Comparison of ENCODE assay signal across 8 cellular contexts in the genomic region with DNA sequence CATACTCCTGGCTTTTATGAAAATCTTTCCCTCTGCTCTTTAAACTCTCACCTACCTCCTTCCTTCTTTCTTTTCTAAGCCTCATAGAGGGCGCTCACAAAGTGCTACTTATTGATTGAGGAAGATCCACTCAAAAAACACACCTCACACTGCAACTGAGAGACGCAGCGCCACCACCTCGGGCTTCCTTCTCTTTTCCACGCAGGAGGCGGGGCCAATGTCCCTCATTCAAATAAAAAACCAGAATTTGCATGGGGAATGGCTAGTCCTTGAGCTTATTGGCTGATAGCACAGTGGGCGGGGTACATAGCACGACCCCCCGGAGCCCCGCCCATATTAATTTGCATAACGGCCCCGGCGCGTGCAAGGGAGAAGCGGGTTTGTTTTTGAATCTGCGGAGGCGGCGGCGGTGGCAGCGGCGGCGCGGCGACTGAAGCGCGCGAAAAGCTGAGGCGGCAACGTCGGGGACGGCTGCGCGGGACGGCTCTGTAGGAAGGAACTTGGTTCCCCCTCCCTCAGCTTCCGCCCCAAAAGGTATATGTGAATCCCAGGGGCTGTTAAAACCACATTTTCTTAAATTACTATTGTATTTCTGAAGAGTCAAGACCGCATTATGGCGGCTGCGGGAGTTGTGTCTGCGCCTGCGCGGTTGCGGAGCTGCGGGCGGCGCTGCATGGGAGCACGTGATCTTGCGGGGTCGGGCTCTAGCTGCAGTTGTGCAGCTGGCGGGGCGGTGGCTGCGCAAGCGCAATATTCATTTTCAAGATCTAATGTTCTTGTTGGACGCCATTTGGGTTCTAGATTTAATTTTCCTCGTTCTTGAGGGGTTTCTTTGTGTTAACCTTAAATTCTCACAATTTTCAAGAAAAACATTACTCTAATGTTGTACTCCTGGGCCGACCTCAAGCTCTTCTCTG. TPM values are rescaled to one million over a fixed set of nuclear protein-coding genes. Genes with fewer than 3 reads are reported as not detected.
DNase-seq lines count a peak whose midpoint lies in the region; ATAC-seq, FAIRE-seq and TF ChIP-seq lines count a peak whose summit lies in the region.

A gene with protein sequence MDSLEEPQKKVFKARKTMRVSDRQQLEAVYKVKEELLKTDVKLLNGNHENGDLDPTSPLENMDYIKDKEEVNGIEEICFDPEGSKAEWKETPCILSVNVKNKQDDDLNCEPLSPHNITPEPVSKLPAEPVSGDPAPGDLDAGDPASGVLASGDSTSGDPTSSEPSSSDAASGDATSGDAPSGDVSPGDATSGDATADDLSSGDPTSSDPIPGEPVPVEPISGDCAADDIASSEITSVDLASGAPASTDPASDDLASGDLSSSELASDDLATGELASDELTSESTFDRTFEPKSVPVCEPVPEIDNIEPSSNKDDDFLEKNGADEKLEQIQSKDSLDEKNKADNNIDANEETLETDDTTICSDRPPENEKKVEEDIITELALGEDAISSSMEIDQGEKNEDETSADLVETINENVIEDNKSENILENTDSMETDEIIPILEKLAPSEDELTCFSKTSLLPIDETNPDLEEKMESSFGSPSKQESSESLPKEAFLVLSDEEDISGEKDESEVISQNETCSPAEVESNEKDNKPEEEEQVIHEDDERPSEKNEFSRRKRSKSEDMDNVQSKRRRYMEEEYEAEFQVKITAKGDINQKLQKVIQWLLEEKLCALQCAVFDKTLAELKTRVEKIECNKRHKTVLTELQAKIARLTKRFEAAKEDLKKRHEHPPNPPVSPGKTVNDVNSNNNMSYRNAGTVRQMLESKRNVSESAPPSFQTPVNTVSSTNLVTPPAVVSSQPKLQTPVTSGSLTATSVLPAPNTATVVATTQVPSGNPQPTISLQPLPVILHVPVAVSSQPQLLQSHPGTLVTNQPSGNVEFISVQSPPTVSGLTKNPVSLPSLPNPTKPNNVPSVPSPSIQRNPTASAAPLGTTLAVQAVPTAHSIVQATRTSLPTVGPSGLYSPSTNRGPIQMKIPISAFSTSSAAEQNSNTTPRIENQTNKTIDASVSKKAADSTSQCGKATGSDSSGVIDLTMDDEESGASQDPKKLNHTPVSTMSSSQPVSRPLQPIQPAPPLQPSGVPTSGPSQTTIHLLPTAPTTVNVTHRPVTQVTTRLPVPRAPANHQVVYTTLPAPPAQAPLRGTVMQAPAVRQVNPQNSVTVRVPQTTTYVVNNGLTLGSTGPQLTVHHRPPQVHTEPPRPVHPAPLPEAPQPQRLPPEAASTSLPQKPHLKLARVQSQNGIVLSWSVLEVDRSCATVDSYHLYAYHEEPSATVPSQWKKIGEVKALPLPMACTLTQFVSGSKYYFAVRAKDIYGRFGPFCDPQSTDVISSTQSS (plus strand): TSS at position 389 of the 917 bp plus-strand sequence. CDS start 58,234 bp downstream, outside the sequence.

- H3K27ac ChIP-seq in right atrium auricular region, result peak within 1 kb of the TSS; percentile 95 to 99
- H3K27ac ChIP-seq in psoas muscle, result peak within 1 kb of the TSS; percentile 97

- H3K4me1 ChIP-seq in right atrium auricular region (peaks cover 0 to 16% of the 10 kb centered on the region in 2 donors), psoas muscle (peaks cover 5% of the 10 kb centered on the region)

- DNase-seq in NCI-H146 treated with DMSO at 0.1 percent for 48 hours (lab: John Stamatoyannopoulos, UW; ENCODE audit: unreplicated experiment) (peak; percentile 98), anterior cingulate cortex (lab: John Stamatoyannopoulos, UW) (peak; percentile 63 to 96 (median 90)), right atrium auricular region (ENCODE audit: low spot score) (peak; percentile 98), psoas muscle (peak; percentile 95 to 98), urothelium cell line (ENCODE audit: low spot score) (peak; percentile 77)

- no peak for TF ChIP-seq CTCF in GM12875 (IDR thresholded peaks at IDR 0.05; ENCODE audit: borderline replicate concordance, insufficient read depth, low read depth, low read length)
- TF ChIP-seq CTCF in right atrium auricular region (IDR thresholded peaks at IDR 0.05), result peak in 1 of 2 donors; percentile 53
- no peak for TF ChIP-seq CTCF in psoas muscle (IDR thresholded peaks at IDR 0.05)

- H3K27me3 ChIP-seq in right atrium auricular region, result no peaks in the 10 kb centered on the region
- no peaks in the 10 kb centered on the region for H3K27me3 ChIP-seq in psoas muscle (ENCODE audit: insufficient read depth in 3 of 3, low read length in 2 of 3)

- ATAC-seq in HG02798 (IDR thresholded peaks at IDR 0.05; ENCODE audit: poor library complexity, unreplicated experiment), result peak; percentile 75
- peak; percentile 96 to 98 (median 97) for ATAC-seq in psoas muscle

- no peak for FAIRE-seq in urothelium cell line (lab: Jason Lieb, UNC)

- no peaks in the 10 kb centered on the region for H3K36me3 ChIP-seq in right atrium auricular region
- no peaks in the 10 kb centered on the region for H3K36me3 ChIP-seq in psoas muscle (ENCODE audit: insufficient read depth in 1 of 2, low read depth in 1 of 2)

- H3K4me3 ChIP-seq in GM12875 (ENCODE audit: low read depth, low read length) (peak within 1 kb of the TSS; percentile 72), right atrium auricular region (peak within 1 kb of the TSS; percentile 64 to 91), psoas muscle (peak within 1 kb of the TSS; percentile 81)

- WGBS in psoas muscle, 3 donors, result 1% methylated on average over 55 of the region's 55 CpGs

- intact Hi-C loops in T-helper 2 cell treated with Interferon-gamma antibody and Interleukin-4, amounts not matched to agents 100 ng/mL and 5 ng/mL, for 36 hours (cut with micrococcal nuclease), result loop anchor here (1.0 to 5.0 kb wide), 10 partner anchors 20 to 595 kb away; a partner anchor contains a TSS
- intact Hi-C loops in psoas muscle (cut with DNase I), result loop anchor here in 1 of 2 donors (2.0 to 5.0 kb wide), 3 partner anchors 47 to 1578 kb away; a partner anchor contains a TSS

- H3K9me3 ChIP-seq in right atrium auricular region, result no peaks in the 10 kb centered on the region
- H3K9me3 ChIP-seq in psoas muscle, result no peaks in the 10 kb centered on the region

RNA-seq across cellular contexts. Expression of the gene that starts here (rescaled TPM):
- 99.2 and 110 TPM in 2 replicates for total RNA-seq in T-helper 2 cell treated with Interferon-gamma antibody and Interleukin-4, amounts not matched to agents 100 ng/mL and 5 ng/mL, for 36 hours
- 10 to 100 TPM; 33.1 to 39.7 TPM for total RNA-seq in right atrium auricular region
- total RNA-seq in psoas muscle, result 10 to 100 TPM; 28.5 to 56.3 (median 37.9) TPM
- 10 to 100 TPM in 1 of 3 donors, 1 to 10 TPM in 2; 3.9 to 13.4 (median 5.8) TPM for polyA plus RNA-seq in psoas muscle

Comparison
In these comparisons a context has a peak if more than half of its experiments do, and no peak if none do; other contexts are left out.
1. Peak in every context shown above with its lines: DNase-seq, ATAC-seq, H3K4me3 ChIP-seq and H3K27ac ChIP-seq.